Comparison of ENCODE assay signal across 8 cellular contexts in the genomic region with DNA sequence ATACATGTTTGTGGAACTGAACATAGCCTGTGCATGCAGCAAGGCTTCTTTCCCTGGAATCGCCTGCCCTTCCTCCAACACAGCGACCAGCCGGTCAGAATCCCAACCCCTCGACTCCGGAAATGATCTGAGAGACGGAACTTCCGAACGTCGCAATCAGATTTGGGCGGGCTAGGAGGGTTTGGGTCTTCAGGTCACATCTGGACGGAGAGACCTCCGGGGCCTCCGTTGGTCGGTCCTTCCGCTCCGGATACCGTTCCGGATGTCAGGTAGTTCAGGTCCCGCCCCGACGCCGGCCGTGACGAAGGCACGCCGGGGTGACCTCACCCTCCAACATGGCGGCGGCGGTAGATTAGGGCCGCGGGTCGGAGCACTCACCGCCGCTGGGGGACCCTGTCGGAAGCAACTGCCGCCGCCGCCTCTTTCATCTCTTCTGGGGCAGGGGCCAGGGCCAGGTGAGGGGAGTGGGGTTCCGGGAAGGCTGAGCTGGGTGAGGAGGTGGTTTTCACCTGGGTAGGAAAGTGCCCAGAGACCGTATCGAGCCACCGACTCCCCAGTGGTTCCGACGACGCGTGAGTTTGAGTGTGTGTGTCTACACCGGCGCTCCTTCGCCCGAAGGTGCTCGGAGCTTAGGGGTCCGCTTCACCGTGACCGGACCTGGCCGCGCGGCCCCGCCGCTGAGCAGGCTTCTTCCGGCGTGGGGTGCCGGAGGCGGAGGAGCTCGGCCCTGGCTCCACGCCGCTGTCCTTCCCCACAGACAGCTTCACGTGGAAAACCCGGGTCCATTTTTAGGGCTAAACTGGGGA. TPM values are rescaled to one million over a fixed set of nuclear protein-coding genes. Genes with fewer than 3 reads are reported as not detected.
DNase-seq lines count a peak whose midpoint lies in the region; ATAC-seq and TF ChIP-seq lines count a peak whose summit lies in the region.

A gene with protein sequence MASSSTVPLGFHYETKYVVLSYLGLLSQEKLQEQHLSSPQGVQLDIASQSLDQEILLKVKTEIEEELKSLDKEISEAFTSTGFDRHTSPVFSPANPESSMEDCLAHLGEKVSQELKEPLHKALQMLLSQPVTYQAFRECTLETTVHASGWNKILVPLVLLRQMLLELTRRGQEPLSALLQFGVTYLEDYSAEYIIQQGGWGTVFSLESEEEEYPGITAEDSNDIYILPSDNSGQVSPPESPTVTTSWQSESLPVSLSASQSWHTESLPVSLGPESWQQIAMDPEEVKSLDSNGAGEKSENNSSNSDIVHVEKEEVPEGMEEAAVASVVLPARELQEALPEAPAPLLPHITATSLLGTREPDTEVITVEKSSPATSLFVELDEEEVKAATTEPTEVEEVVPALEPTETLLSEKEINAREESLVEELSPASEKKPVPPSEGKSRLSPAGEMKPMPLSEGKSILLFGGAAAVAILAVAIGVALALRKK (plus strand): TSS at position 326 of the 806 bp plus-strand sequence. CDS start 16,955 bp downstream, outside the sequence.

- H3K27me3 Mint-ChIP-seq in activated T-cell treated with anti-CD3 and anti-CD28 coated beads, Interleukin-2, amount 50 U/mL, for 4 hours (ENCODE audit: low read depth): no peaks in the 10 kb centered on the region

- H3K27ac ChIP-seq in Panc1 (ENCODE audit: low read length): peak within 1 kb of the TSS; percentile 98
- H3K27ac ChIP-seq in esophagus (ENCODE audit: low read depth in 2 of 2, low read length in 1 of 2): peak within 1 kb of the TSS; percentile 99

- H3K4me1 ChIP-seq in Panc1 (ENCODE audit: control insufficient read depth, insufficient read depth, low read length) (peaks cover 17% of the 10 kb centered on the region), esophagus (ENCODE audit: control insufficient read depth in 2 of 2, insufficient read depth in 2 of 2, low read length in 1 of 2) (no peaks in the 10 kb centered on the region), mucosa of stomach (ENCODE audit: control insufficient read depth, insufficient read depth, low read length) (no peaks in the 10 kb centered on the region)

- in situ Hi-C loops in KBM-7 (cut with MboI; ENCODE audit: low pct_unique_long_range_greater_than_20kb, low sequenced_read_pairs) (no loop called here), Panc1 (cut with HindIII; ENCODE audit: low pct_unique_long_range_greater_than_20kb, low sequenced_read_pairs) (no loop called here)

- no peak for TF ChIP-seq CTCF in Panc1 (IDR thresholded peaks at IDR 0.05)

- CTCF ChIA-PET in Panc1 (lab: Charles Lee): no interaction called here

- H3K9me3 ChIP-seq in Panc1 (ENCODE audit: control insufficient read depth, insufficient read depth, low read depth, low read length) (no peaks in the 10 kb centered on the region), esophagus (ENCODE audit: control insufficient read depth in 2 of 2, insufficient read depth in 1 of 2, low read depth in 1 of 2, low read length in 1 of 2) (no peaks in the 10 kb centered on the region), mucosa of stomach (ENCODE audit: control insufficient read depth, low read length) (no peaks in the 10 kb centered on the region)

- peaks cover 25% of the 10 kb centered on the region for H3K4me1 Mint-ChIP-seq in activated T-cell treated with anti-CD3 and anti-CD28 coated beads, Interleukin-2, amount 50 U/mL, for 4 hours (ENCODE audit: low read depth)

- WGBS in esophagus, 2 donors: 0% methylated on average over 68 of the region's 68 CpGs

- no peaks in the 10 kb centered on the region for H3K9me3 Mint-ChIP-seq in activated T-cell treated with anti-CD3 and anti-CD28 coated beads, Interleukin-2, amount 50 U/mL, for 4 hours

- H3K27me3 ChIP-seq in Panc1 (ENCODE audit: control insufficient read depth, insufficient read depth, low read length) (no peaks in the 10 kb centered on the region), esophagus (ENCODE audit: control insufficient read depth in 1 of 2, insufficient read depth in 2 of 2, low read length in 2 of 2) (no peaks in the 10 kb centered on the region), mucosa of stomach (ENCODE audit: control insufficient read depth, insufficient read depth, low read length) (no peaks in the 10 kb centered on the region)

- peak; percentile 96 for DNase-seq in DMS53 (lab: John Stamatoyannopoulos, UW)
- peak; percentile 94 for DNase-seq in KBM-7
- DNase-seq in Panc1 (ENCODE audit: low read depth, low spot score): peak; percentile 45
- peak; percentile 80 for DNase-seq in activated T-cell treated with anti-CD3 and anti-CD28 coated beads, Interleukin-2, amount 50 U/mL, for 4 hours
- DNase-seq in stimulated activated CD8-positive, alpha-beta memory T cell treated with anti-CD3 and anti-CD28 coated beads, Interleukin-4, amount 100 ng/mL, for 48 hours: peak; percentile 92

- H3K36me3 ChIP-seq in Panc1 (ENCODE audit: control insufficient read depth, insufficient read depth, low read length) (peaks cover 8% of the 10 kb centered on the region; the same call in 1 of the 2 replicates), esophagus (ENCODE audit: control insufficient read depth in 2 of 2, insufficient read depth in 2 of 2, low read length in 1 of 2) (no peaks in the 10 kb centered on the region), mucosa of stomach (ENCODE audit: control insufficient read depth, insufficient read depth, low read length) (no peaks in the 10 kb centered on the region)

- intact Hi-C loops in Panc1 (cut with micrococcal nuclease; ENCODE audit: unreplicated experiment): no loop called here

- no TSS peak for BruUV-seq in Panc1 (replicated peaks; lab: Mats Ljungman, UMichigan)

- H3K4me3 Mint-ChIP-seq in activated T-cell treated with anti-CD3 and anti-CD28 coated beads, Interleukin-2, amount 50 U/mL, for 4 hours: peak within 1 kb of the TSS; percentile 91

- POLR2A ChIA-PET in Panc1 (lab: Charles Lee): interaction anchor here (0.5 to 1.6 kb wide), 5 partner anchors 10 to 858 kb away, joined by 3 to 5 read pairs (median 3); a partner anchor contains a TSS

- peak within 1 kb of the TSS; percentile 94 to 98 for H3K4me3 ChIP-seq in Panc1 (ENCODE audit: low read depth in 2 of 2, low read length in 2 of 2)
- peak within 1 kb of the TSS; percentile 72 to 85 for H3K4me3 ChIP-seq in esophagus (ENCODE audit: low read depth in 1 of 2, low read length in 2 of 2)
- H3K4me3 ChIP-seq in mucosa of stomach (ENCODE audit: low read length): peak within 1 kb of the TSS; percentile 73

- H3K36me3 Mint-ChIP-seq in activated T-cell treated with anti-CD3 and anti-CD28 coated beads, Interleukin-2, amount 50 U/mL, for 4 hours (ENCODE audit: insufficient read depth): peaks cover 4% of the 10 kb centered on the region

- peak within 1 kb of the TSS; percentile 92 for H3K9ac ChIP-seq in mucosa of stomach (ENCODE audit: low read length)

- peak; percentile 90 for ATAC-seq in GM21619 (IDR thresholded peaks at IDR 0.05; ENCODE audit: unreplicated experiment)
- peak; percentile 98 for ATAC-seq in Panc1
- ATAC-seq in activated T-cell treated with anti-CD3 and anti-CD28 coated beads, Interleukin-2, amount 50 U/mL, for 4 hours: peak; percentile 97 to 98

RNA-seq across cellular contexts. Expression of the gene that starts here (rescaled TPM):
- total RNA-seq in Panc1 (2021; ENCODE audit: unreplicated experiment): 44.0 TPM
- 25.7 TPM for polyA plus RNA-seq in Panc1 (2012; ENCODE audit: insufficient read length)
- 10 to 100 TPM; 32.3 to 37.8 (median 35.7) TPM for total RNA-seq in activated T-cell treated with anti-CD3 and anti-CD28 coated beads, Interleukin-2, amount 50 U/mL, for 4 hours
- polyA plus RNA-seq in esophagus: 10 to 100 TPM; 18.1 to 21.0 TPM

Comparison
In these comparisons a context has a peak if more than half of its experiments do, and no peak if none do; other contexts are left out.
1. Peak in every context shown above with its lines: DNase-seq, ATAC-seq, H3K4me3 ChIP-seq and H3K27ac ChIP-seq.
2. DNase-seq: peak in every context shown above with its lines; median percentile 96 in DMS53; 94 in KBM-7; 92 in stimulated activated CD8-positive, alpha-beta memory T cell treated with anti-CD3 and anti-CD28 coated beads, Interleukin-4, amount 100 ng/mL, for 48 hours; 80 in activated T-cell treated with anti-CD3 and anti-CD28 coated beads, Interleukin-2, amount 50 U/mL, for 4 hours; 45 in Panc1.